ENCODE assay signal across 8 cellular contexts in genomic region chr19:10095948-10096614, GRCh38. TPM values are rescaled to one million over a fixed set of nuclear protein-coding genes. Genes with fewer than 3 reads are reported as not detected.
A peak's percentile ranks its signal among the peaks of the same experiment; 100 is the strongest.
DNase-seq lines count a peak whose midpoint lies in the region; ATAC-seq, FAIRE-seq and TF ChIP-seq lines count a peak whose summit lies in the region.

No MANE protein-coding gene starts in this region.

- no peak for TF ChIP-seq CTCF in vagina (IDR thresholded peaks at IDR 0.05)

- H3K9me3 ChIP-seq in right cardiac atrium (ENCODE audit: control insufficient read depth, low read length) (no peaks in the 10 kb centered on the region), vagina (no peaks in the 10 kb centered on the region)

- peak; percentile 64 for TF ChIP-seq POLR2A in GM12892 (IDR thresholded peaks at IDR 0.05; ENCODE audit: low read depth, low read length)
- no peak for TF ChIP-seq POLR2A in vagina (IDR thresholded peaks at IDR 0.05)

- H3K27ac ChIP-seq in angular gyrus (ENCODE audit: low read depth, low read length) (peak overlapping the region; percentile 85), right cardiac atrium (ENCODE audit: low read length) (peak overlapping the region; percentile 28), vagina (peak overlapping the region; percentile 66)

- H3K4me1 ChIP-seq in right cardiac atrium (ENCODE audit: control insufficient read depth, insufficient read depth, low read length) (peaks cover 2% of the 10 kb centered on the region), vagina (peaks cover 8% of the 10 kb centered on the region)

- ATAC-seq in HG02798 (IDR thresholded peaks at IDR 0.05; ENCODE audit: poor library complexity, unreplicated experiment) (peak; percentile 92), right cardiac atrium (peak; percentile 80 to 87)

- H3K36me3 ChIP-seq in vagina = peaks cover 0 to 9% of the 10 kb centered on the region in 2 donors

- FAIRE-seq in GM12892 (lab: Jason Lieb, UNC) = peak; percentile 99

- H3K4me3 ChIP-seq in right cardiac atrium (ENCODE audit: low read length) = peak overlapping the region; percentile 29
- peak overlapping the region; percentile 49 to 72 for H3K4me3 ChIP-seq in vagina

- peak; percentile 97 for DNase-seq in GM12892 (ENCODE audit: insufficient read length)
- DNase-seq in NCI-H1417 (lab: John Stamatoyannopoulos, UW) = peak; percentile 89 to 97 (median 96)
- peak; percentile 80 to 95 (median 84) for DNase-seq in T-helper 1 cell
- DNase-seq in right cardiac atrium = peak; percentile 93 to 97 (median 97)
- peak; percentile 88 for DNase-seq in retina
- DNase-seq in vagina (ENCODE audit: extremely low spot score in 2 of 2) = peak in 1 of 2 donors; percentile 86

- intact Hi-C loops in right cardiac atrium (cut with DNase I) = no loop called here
- intact Hi-C loops in vagina (cut with DNase I) = no loop called here

- H3K27me3 ChIP-seq in right cardiac atrium (ENCODE audit: control insufficient read depth, insufficient read depth) (no peaks in the 10 kb centered on the region), vagina (no peaks in the 10 kb centered on the region)

- 3% methylated on average over 97 of the region's 97 CpGs for WGBS in right cardiac atrium

RNA-seq across cellular contexts. Expression of gene ANGPTL6, which starts 6.4 kb away (rescaled TPM):
- 16.8 TPM for polyA plus RNA-seq in GM12892 (2012; ENCODE audit: missing spikeins)
- total RNA-seq in right cardiac atrium (not detected), vagina (not detected)
- 0.25 TPM for polyA plus RNA-seq in right cardiac atrium

RNA-seq across cellular contexts. Expression of gene SHFL, which starts 10.0 kb away (rescaled TPM):
- 58.7 TPM for polyA plus RNA-seq in GM12892 (2012; ENCODE audit: missing spikeins)
- 10 to 100 TPM; 14.5 to 16.0 (median 15.2) TPM for total RNA-seq in right cardiac atrium
- polyA plus RNA-seq in right cardiac atrium = 16.0 TPM
- 46.9 TPM for total RNA-seq in vagina

RNA-seq across cellular contexts. Expression of gene PPAN, which starts 10.1 kb away (rescaled TPM):
- polyA plus RNA-seq in GM12892 (2012; ENCODE audit: missing spikeins) = 61.1 TPM
- total RNA-seq in right cardiac atrium (10 to 100 TPM; 16.5 to 29.4 (median 25.7) TPM), vagina (55.2 TPM)
- 25.2 TPM for polyA plus RNA-seq in right cardiac atrium

RNA-seq across cellular contexts. Expression of gene P2RY11, which starts 15.4 kb away (rescaled TPM):
- polyA plus RNA-seq in GM12892 (2012; ENCODE audit: missing spikeins) = 11.0 TPM
- total RNA-seq in right cardiac atrium (1 to 10 TPM; 4.4 to 6.6 (median 4.9) TPM), vagina (9.1 TPM)
- 2.9 TPM for polyA plus RNA-seq in right cardiac atrium

RNA-seq across cellular contexts. Expression of gene EIF3G, which starts 23.6 kb away (rescaled TPM):
- polyA plus RNA-seq in GM12892 (2012; ENCODE audit: missing spikeins) = 129 TPM
- 100 to 1,000 TPM; 144 to 183 (median 158) TPM for total RNA-seq in right cardiac atrium
- polyA plus RNA-seq in right cardiac atrium = 127 TPM
- 249 TPM for total RNA-seq in vagina

Comparison
In these comparisons a context has a peak if more than half of its experiments do, and no peak if none do; other contexts are left out.
1. H3K27ac ChIP-seq: peak in every context shown above with its lines; median percentile 85 in angular gyrus; 66 in vagina; 28 in right cardiac atrium.